In the genomic region with DNA sequence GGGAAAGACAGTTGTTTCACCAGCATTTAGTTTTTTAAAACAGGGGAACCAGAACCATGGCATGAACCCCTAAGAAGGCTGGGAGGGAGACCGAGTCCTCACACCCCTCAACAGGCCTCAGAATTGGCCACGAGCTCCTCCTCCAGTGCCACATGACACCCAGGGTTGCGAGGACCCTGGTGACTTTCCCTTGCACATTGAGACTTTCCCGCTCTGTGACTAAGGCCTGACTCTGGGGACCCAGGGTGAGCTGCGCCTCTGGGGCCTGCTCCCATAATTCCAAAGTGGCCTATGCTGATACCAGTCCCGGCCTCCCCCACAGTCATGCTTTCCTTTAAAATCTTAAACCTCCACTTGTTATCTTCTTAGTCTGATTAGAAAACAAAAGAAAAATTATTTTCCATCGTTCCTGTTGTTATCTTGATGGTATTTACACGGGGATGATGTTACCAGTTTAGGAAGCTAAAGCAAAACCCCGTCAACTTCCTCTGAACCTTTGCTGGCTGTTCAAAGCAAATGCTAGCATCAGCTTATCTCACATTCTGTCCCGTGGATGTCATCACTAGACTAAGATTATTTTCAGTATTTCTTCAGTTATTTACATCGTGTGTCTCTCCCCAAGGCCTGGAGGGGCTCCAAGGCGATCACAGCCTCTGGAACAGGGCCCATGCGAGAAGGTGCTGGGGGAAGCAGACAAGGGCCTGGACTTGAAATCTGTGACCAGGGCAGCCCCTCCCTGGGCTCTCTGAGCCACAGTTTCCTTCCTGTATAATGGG, we compare ENCODE assay signal across 10 cellular contexts. TPM values are rescaled to one million over a fixed set of nuclear protein-coding genes. Genes with fewer than 3 reads are reported as not detected.
DNase-seq lines count a peak whose midpoint lies in the region; ATAC-seq, FAIRE-seq and TF ChIP-seq lines count a peak whose summit lies in the region.
"Had no signal": no experiment of that assay in that cellular context is flagged by ENCODE, and none has a peak within 500 bp of the region (broad histone marks: within the 10 kb centered on the region; RNA-seq: fewer than 3 reads in every experiment).

No MANE protein-coding gene starts in this region.

- intact Hi-C loops in HepG2 (cut with micrococcal nuclease; ENCODE audit: unreplicated experiment): no loop called here

- no peak overlapping the region for H3K4ac ChIP-seq in trophoblast cell (ENCODE audit: low read depth, low read length)

- no peaks in the 10 kb centered on the region for H3K27me3 ChIP-seq in liver (ENCODE audit: control insufficient read depth in 4 of 4, insufficient read depth in 4 of 4, low read length in 3 of 4)
- no peaks in the 10 kb centered on the region for H3K27me3 ChIP-seq in HepG2 (ENCODE audit: control insufficient read depth in 1 of 2, insufficient read depth in 2 of 2, low read length in 2 of 2)
- no peaks in the 10 kb centered on the region for H3K27me3 ChIP-seq in trophoblast cell (ENCODE audit: insufficient read depth, low read length)

- no peak overlapping the region for H3K18ac ChIP-seq in trophoblast cell (ENCODE audit: low read length)

- DNase-seq in HepG2 (ENCODE audit: low spot score) (no peak), trophoblast cell (peak; percentile 37 to 77), G401 (ENCODE audit: low spot score) (no peak)
- DNase-seq: NCI-H345 had no signal

- no peak for FAIRE-seq in HepG2 (lab: Jason Lieb, UNC)
- peak; percentile 55 for FAIRE-seq in endometrium (lab: Jason Lieb, UNC)
- FAIRE-seq: colon had no signal

- H3K27ac ChIP-seq in liver (ENCODE audit: low read depth in 1 of 2, low read length in 2 of 2): peak overlapping the region; percentile 57 to 75
- H3K27ac ChIP-seq in HepG2 (ENCODE audit: extremely low read length, insufficient read depth, low read length): no peak overlapping the region
- H3K27ac ChIP-seq in trophoblast cell (ENCODE audit: low read depth, low read length): no peak overlapping the region

- H3K9ac ChIP-seq in liver (ENCODE audit: low read depth in 1 of 2, low read length in 2 of 2) (no peak overlapping the region), HepG2 (ENCODE audit: insufficient read depth, low read depth, low read length) (no peak overlapping the region), trophoblast cell (ENCODE audit: low read length) (no peak overlapping the region)

- no peak overlapping the region for H3K14ac ChIP-seq in trophoblast cell (ENCODE audit: low read length)

- no peak overlapping the region for H4K12ac ChIP-seq in trophoblast cell (ENCODE audit: low read depth, low read length)

- H4K8ac ChIP-seq in trophoblast cell (ENCODE audit: low read depth, low read length): no peak overlapping the region

- WGBS in liver: 70% methylated on average over 13 of the region's 13 CpGs
- 94% methylated on average over 11 of the region's 13 CpGs for WGBS in HepG2 (ENCODE audit: low lambda C conversion rate)
- no CpG with 5 or more reads among the region's 13 CpGs for WGBS in trophoblast cell (ENCODE audit: extremely low coverage, insufficient coverage, insufficient read length)

- no TSS peak for BruUV-seq in HepG2 (replicated peaks; lab: Mats Ljungman, UMichigan)

- in situ Hi-C loops in HepG2 (cut with HindIII; ENCODE audit: extremely low pct_ligation_motif_present, low pct_unique_long_range_greater_than_20kb): no loop called here
- in situ Hi-C loops in G401 (cut with HindIII; ENCODE audit: low sequenced_read_pairs): no loop called here

- H3K79me2 ChIP-seq in HepG2 (ENCODE audit: insufficient read depth, low read length) (no peaks in the 10 kb centered on the region), trophoblast cell (ENCODE audit: control insufficient read depth, insufficient read depth, low read length, poor library complexity) (no peaks in the 10 kb centered on the region)

- TF ChIP-seq EP300 in HepG2 (IDR thresholded peaks at IDR 0.05; ENCODE audit: low read depth in 2 of 2, low read length in 2 of 2) (no peak), HepG2 (CRISPR knock-in tag; IDR thresholded peaks at IDR 0.05; ENCODE audit: borderline replicate concordance) (no peak)

- no peak for ATAC-seq in HepG2
- ATAC-seq in HG02884 (IDR thresholded peaks at IDR 0.05; ENCODE audit: unreplicated experiment): no peak
- no peak for ATAC-seq in GM18861 (IDR thresholded peaks at IDR 0.05; ENCODE audit: unreplicated experiment)
- ATAC-seq in GM18873 (IDR thresholded peaks at IDR 0.05; ENCODE audit: low FRiP score, unreplicated experiment): no peak

- no peak for TF ChIP-seq POLR2A in HepG2 (IDR thresholded peaks at IDR 0.05; ENCODE audit: insufficient read depth in 1 of 2, low read depth in 2 of 2, low read length in 2 of 2)

- H3K4me2 ChIP-seq in HepG2 (ENCODE audit: low read depth, low read length) (no peak overlapping the region), trophoblast cell (ENCODE audit: low read length) (no peak overlapping the region)

- TF ChIP-seq CTCF in liver (IDR thresholded peaks at IDR 0.05; ENCODE audit: low read depth, low read length, missing input control) (no peak), HepG2 (CRISPR knock-in tag; IDR thresholded peaks at IDR 0.05) (no peak)

- CTCF ChIA-PET in HepG2 (lab: Yijun Ruan, JAX; ENCODE audit: low intra/inter-chr PET ratio, low total read pairs): no interaction called here

- H3K4me1 ChIP-seq in liver (ENCODE audit: control insufficient read depth in 4 of 4, insufficient read depth in 4 of 4, low read length in 3 of 4) (peaks cover 28 to 69% (median 44%) of the 10 kb centered on the region in 4 donors), HepG2 (ENCODE audit: insufficient read depth, low read length) (peaks cover 2% of the 10 kb centered on the region), trophoblast cell (ENCODE audit: control insufficient read depth in 1 of 2, insufficient read depth in 2 of 2, low read length in 2 of 2) (peaks cover 0 to 4% of the 10 kb centered on the region in 2 experiments)

- no peak overlapping the region for H3K4me3 ChIP-seq in liver (ENCODE audit: low read depth in 1 of 3, low read length in 3 of 3)
- H3K4me3 ChIP-seq in HepG2 (replicated peaks in 1 of 3; ENCODE audit: insufficient read depth in 1 of 3, low read depth in 2 of 3, low read length in 3 of 3): no peak overlapping the region
- no peak overlapping the region for H3K4me3 ChIP-seq in trophoblast cell (ENCODE audit: low read depth, low read length)

- no peak overlapping the region for H2BK120ac ChIP-seq in trophoblast cell (ENCODE audit: insufficient read depth, low read length, poor library complexity)

- H3K36me3 ChIP-seq in liver (ENCODE audit: control insufficient read depth in 4 of 4, insufficient read depth in 3 of 4, low read depth in 1 of 4, low read length in 3 of 4) (peaks cover 0 to 6% (median 1%) of the 10 kb centered on the region in 4 donors), HepG2 (replicated peaks in 1 of 2; ENCODE audit: control insufficient read depth in 1 of 2, insufficient read depth in 2 of 2, low read length in 2 of 2) (peaks cover 9 to 58% of the 10 kb centered on the region in 2 experiments), trophoblast cell (ENCODE audit: control insufficient read depth in 1 of 2, insufficient read depth in 2 of 2, low read length in 2 of 2) (peaks cover 17 to 35% of the 10 kb centered on the region in 2 experiments)

- no peak overlapping the region for H2BK5ac ChIP-seq in trophoblast cell (ENCODE audit: low read depth, low read length, poor library complexity)

- no peak overlapping the region for H2BK12ac ChIP-seq in trophoblast cell (ENCODE audit: low read length)

- no peak overlapping the region for H2AFZ ChIP-seq in HepG2 (ENCODE audit: low read length)
- no peak overlapping the region for H2AFZ ChIP-seq in trophoblast cell (ENCODE audit: insufficient read depth, low read length, poor library complexity)

- H3K79me1 ChIP-seq in trophoblast cell (ENCODE audit: low read length): no peaks in the 10 kb centered on the region

- POLR2A ChIA-PET in HepG2 (lab: Yijun Ruan, JAX): no interaction called here

- H3K23ac ChIP-seq in trophoblast cell (ENCODE audit: low read length): no peak overlapping the region

- H2AK5ac ChIP-seq in trophoblast cell (ENCODE audit: low read length): no peak overlapping the region

- 0 out of 2 replicates have a peak, but pooled peaks cover 2% of the 10 kb centered on the region for H4K20me1 ChIP-seq in HepG2 (ENCODE audit: insufficient read depth, low read length)

- H3K9me3 ChIP-seq in liver (ENCODE audit: control insufficient read depth in 4 of 4, low read length in 3 of 4): no peaks in the 10 kb centered on the region
- H3K9me3 ChIP-seq in HepG2 (ENCODE audit: low read length): no peaks in the 10 kb centered on the region
- no peaks in the 10 kb centered on the region for H3K9me3 ChIP-seq in trophoblast cell (ENCODE audit: insufficient read depth, low read depth, low read length)

- no peak overlapping the region for H4K91ac ChIP-seq in trophoblast cell (ENCODE audit: low read depth, low read length)

- peak in 1 of 2 donors; percentile 19 for TF ChIP-seq RAD21 in liver (IDR thresholded peaks at IDR 0.05)
- no peak for TF ChIP-seq RAD21 in HepG2 (CRISPR knock-in tag; IDR thresholded peaks at IDR 0.05)

RNA-seq across cellular contexts. Expression of gene FAM53B, which starts 42.1 kb away (rescaled TPM):
- total RNA-seq in liver: 10 to 100 TPM; 10.2 to 24.0 TPM
- 1 to 10 TPM; 1.1 to 2.3 TPM for polyA plus RNA-seq in liver
- total RNA-seq in HepG2 (2016; rRNA removed; fragmentation: Illumina TruSeq; extraction: Trizol): 17.6 and 19.3 TPM in 2 replicates
- total RNA-seq in HepG2 (2016; cell fraction: cytosol; rRNA removed; fragmentation: Illumina TruSeq; extraction: Trizol; ENCODE audit: low read depth): 37.4 and 40.4 TPM in 2 replicates
- 15.2 and 19.1 TPM in 2 replicates for total RNA-seq in HepG2 (2016; cell fraction: insoluble cytoplasmic fraction; rRNA removed; fragmentation: Illumina TruSeq; extraction: Trizol)
- total RNA-seq in HepG2 (2016; cell fraction: membrane; rRNA removed; fragmentation: Illumina TruSeq; extraction: Trizol): 19.0 and 21.2 TPM in 2 replicates
- 13.6 and 18.0 TPM in 2 replicates for total RNA-seq in HepG2 (2016; cell fraction: nucleus; rRNA removed; fragmentation: Illumina TruSeq; extraction: Trizol)
- 5.8 and 6.4 TPM in 2 replicates for polyA plus RNA-seq in HepG2 (2011; rRNA removed)
- polyA plus RNA-seq in HepG2 (2011; cell fraction: cytosol; rRNA removed): 4.7 and 7.2 TPM in 2 replicates
- polyA plus RNA-seq in HepG2 (2011; cell fraction: nucleus; rRNA removed): 7.7 and 11.9 TPM in 2 replicates
- polyA plus RNA-seq in HepG2 (2012): 3.5 and 5.6 TPM in 2 replicates
- 0.71 and 0.72 TPM in 2 replicates for polyA plus RNA-seq in HepG2 (2016; cell fraction: cytosol; fragmentation: Illumina TruSeq; extraction: Trizol; ENCODE audit: low read depth)
- 10.3 and 11.4 TPM in 2 replicates for polyA plus RNA-seq in HepG2 (2016; cell fraction: insoluble cytoplasmic fraction; fragmentation: Illumina TruSeq; extraction: Trizol; ENCODE audit: low read depth)
- 3.6 and 4.1 TPM in 2 replicates for polyA plus RNA-seq in HepG2 (2016; cell fraction: membrane; fragmentation: Illumina TruSeq; extraction: Trizol; ENCODE audit: low read depth)
- polyA plus RNA-seq in HepG2 (2016; cell fraction: nucleus; fragmentation: Illumina TruSeq; extraction: Trizol; ENCODE audit: insufficient read depth, low read depth): 13.5 and 14.8 TPM in 2 replicates
- 28.7 and 33.7 TPM in 2 replicates for polyA minus RNA-seq in HepG2 (2011; rRNA and poly(A)+ RNA removed; ENCODE audit: low replicate concordance)
- 7.5 and 12.7 TPM in 2 replicates for polyA minus RNA-seq in HepG2 (2011; cell fraction: cytosol; rRNA and poly(A)+ RNA removed)
- polyA minus RNA-seq in HepG2 (2011; cell fraction: nucleus; rRNA and poly(A)+ RNA removed): 9.5 and 10.1 TPM in 2 replicates
- 5.8 and 6.2 TPM in 2 replicates for polyA plus RNA-seq in trophoblast cell (2013)
- total RNA-seq in G401 (2014; rRNA removed; shearing (Covaris generic)): 17.0 and 21.4 TPM in 2 replicates

Comparison
In these comparisons a context has a peak if more than half of its experiments do, and no peak if none do; other contexts are left out.
1. H3K27ac ChIP-seq: peak in liver (2 of 2); none in HepG2 (single experiment) and trophoblast cell (single experiment).
2. DNase-seq: peak in trophoblast cell (2 of 2); none in HepG2 (single experiment) and G401 (single experiment).